16 cellular contexts compared by ENCODE assay signal in the genomic region with DNA sequence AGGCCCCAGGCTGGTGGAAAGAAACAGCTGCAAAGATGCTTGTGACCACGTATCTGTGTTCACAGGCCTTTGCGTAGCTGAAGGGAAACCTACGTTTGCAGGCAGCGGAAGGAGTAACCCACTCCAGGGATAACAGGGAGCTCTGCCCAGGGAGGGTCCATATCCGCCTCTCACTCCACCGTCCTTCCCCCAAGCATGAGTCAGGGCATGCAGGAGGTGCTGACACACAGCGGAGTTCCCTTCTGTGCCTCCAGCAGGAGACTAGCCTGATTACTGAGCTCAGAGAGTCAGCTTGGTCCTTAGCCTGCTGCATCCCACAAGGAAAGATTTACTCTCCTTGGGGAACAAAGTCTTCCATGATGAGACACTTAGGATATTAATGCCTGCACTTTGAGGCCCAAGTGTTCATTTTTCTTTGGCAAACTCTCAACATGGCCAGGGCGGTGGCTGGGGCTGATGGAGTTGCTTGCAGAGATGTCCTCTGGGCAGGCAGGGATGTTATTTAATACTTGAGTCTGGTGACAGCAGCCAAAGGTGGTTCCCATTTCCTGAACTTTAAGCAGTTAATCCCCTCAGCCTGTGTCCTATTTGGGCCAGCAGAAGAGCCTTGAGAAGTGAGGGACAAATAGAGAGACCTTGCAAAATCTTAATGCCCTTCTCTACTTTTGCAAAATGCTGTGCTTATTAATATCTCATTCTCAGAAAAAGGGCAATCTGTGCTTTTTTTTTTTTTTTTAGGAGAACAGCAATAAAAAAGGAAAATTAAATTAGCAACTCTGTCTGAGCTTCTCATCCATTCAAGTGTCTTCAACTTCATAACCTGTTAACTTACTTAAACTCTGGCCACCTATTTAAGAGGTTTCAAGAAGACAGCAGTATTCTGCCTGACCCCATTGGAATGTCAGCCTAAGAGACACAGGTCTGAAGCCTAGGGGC.
DNase-seq lines count a peak whose midpoint lies in the region; ATAC-seq, FAIRE-seq and TF ChIP-seq lines count a peak whose summit lies in the region.
"Had no signal": no experiment of that assay in that cellular context is flagged by ENCODE, and none has a peak within 500 bp of the region (broad histone marks: within the 10 kb centered on the region; RNA-seq: fewer than 3 reads in every experiment).

No MANE protein-coding gene starts in this region.

- H3K27ac Mint-ChIP-seq in astrocyte (ENCODE audit: unreplicated experiment) = no peak overlapping the region

- no peaks in the 10 kb centered on the region for H3K9me3 ChIP-seq in astrocyte (ENCODE audit: insufficient read depth, low read depth, low read length)
- H3K9me3 ChIP-seq: heart left ventricle, thyroid gland had no signal

- H3K4me2 ChIP-seq in astrocyte (ENCODE audit: low read length) = peak overlapping the region; percentile 5

- no peak overlapping the region for H3K27ac ChIP-seq in astrocyte (ENCODE audit: low read depth, low read length)
- H3K27ac ChIP-seq: heart left ventricle, thyroid gland had no signal

- H3K4me1 Mint-ChIP-seq in astrocyte (ENCODE audit: low read depth, unreplicated experiment) = peaks cover 7% of the 10 kb centered on the region

- no peaks in the 10 kb centered on the region for H3K36me3 Mint-ChIP-seq in astrocyte (ENCODE audit: low read depth, unreplicated experiment)

- H3K9ac ChIP-seq in astrocyte (ENCODE audit: low read length) = no peak overlapping the region

- H3K4me3 ChIP-seq in astrocyte (ENCODE audit: insufficient read depth, low read depth, low read length) = no peak overlapping the region
- H3K4me3 ChIP-seq: heart left ventricle, thyroid gland had no signal

- peaks cover 3% of the 10 kb centered on the region for H3K27me3 Mint-ChIP-seq in astrocyte (ENCODE audit: low read depth, unreplicated experiment)

- peaks cover 15% of the 10 kb centered on the region for H3K27me3 ChIP-seq in astrocyte (ENCODE audit: insufficient read depth, low read length)
- H3K27me3 ChIP-seq: heart left ventricle, thyroid gland had no signal

- DNase-seq in NCI-H82 (lab: John Stamatoyannopoulos, UW) = peak; percentile 40
- no peak for DNase-seq in NCI-H82 treated with DMSO at 0.1 percent for 48 hours (lab: John Stamatoyannopoulos, UW; ENCODE audit: unreplicated experiment)
- DNase-seq in astrocyte (ENCODE audit: low read depth) = peak; percentile 56
- peak; percentile 16 for DNase-seq in glomerular visceral epithelial cell (ENCODE audit: extremely low spot score)
- peak; percentile 31 for DNase-seq in stromal cell of bone marrow (ENCODE audit: low read depth)
- no peak for DNase-seq in foreskin melanocyte
- DNase-seq in stimulated activated CD4-positive, alpha-beta T cell treated with anti-CD3 and anti-CD28 coated beads, Interleukin-1b, Interleukin-23, amount 100 ng/mL, for 48 hours = no peak
- DNase-seq: activated CD4-positive, CD25-positive, alpha-beta regulatory T cell; activated T-cell treated with anti-CD3 and anti-CD28 coated beads for 4 hours; Calu3; effector CD4-positive, alpha-beta T cell; heart left ventricle; NCI-H2107 had no signal

- no peaks in the 10 kb centered on the region for H3K79me2 ChIP-seq in astrocyte (ENCODE audit: insufficient read depth, low read length)

- TF ChIP-seq CTCF in astrocyte (IDR thresholded peaks at IDR 0.05; ENCODE audit: insufficient read depth, low read depth, low read length) = no peak

- H2AFZ ChIP-seq in astrocyte (ENCODE audit: low read depth, low read length) = no peak overlapping the region

- H3K36me3 ChIP-seq in astrocyte (ENCODE audit: insufficient read depth, low read length) = no peaks in the 10 kb centered on the region
- H3K36me3 ChIP-seq: heart left ventricle, thyroid gland had no signal

- peak; percentile 32 for FAIRE-seq in astrocyte (lab: Jason Lieb, UNC)
- FAIRE-seq: A204.1 had no signal

- no peaks in the 10 kb centered on the region for H4K20me1 ChIP-seq in astrocyte (ENCODE audit: insufficient read depth, low read length)

- ATAC-seq in HG03354 (IDR thresholded peaks at IDR 0.05; ENCODE audit: poor library complexity, severe bottlenecking, unreplicated experiment) = no peak

- peaks cover 4% of the 10 kb centered on the region for H3K4me1 ChIP-seq in astrocyte (ENCODE audit: insufficient read depth, low read length)
- H3K4me1 ChIP-seq: heart left ventricle, thyroid gland had no signal

- no peak overlapping the region for H3K4me3 Mint-ChIP-seq in astrocyte (ENCODE audit: unreplicated experiment)

- H3K9me3 Mint-ChIP-seq in astrocyte (ENCODE audit: unreplicated experiment) = no peaks in the 10 kb centered on the region

Comparison
In these comparisons a context has a peak if more than half of its experiments do, and no peak if none do; other contexts are left out.
1. DNase-seq: peak in NCI-H82 (single experiment), astrocyte (single experiment), glomerular visceral epithelial cell (single experiment) and stromal cell of bone marrow (single experiment); none in NCI-H82 treated with DMSO at 0.1 percent for 48 hours (single experiment), foreskin melanocyte (single experiment) and stimulated activated CD4-positive, alpha-beta T cell treated with anti-CD3 and anti-CD28 coated beads, Interleukin-1b, Interleukin-23, amount 100 ng/mL, for 48 hours (single experiment).